ENCODE assay signal across 39 cellular contexts in the genomic region with DNA sequence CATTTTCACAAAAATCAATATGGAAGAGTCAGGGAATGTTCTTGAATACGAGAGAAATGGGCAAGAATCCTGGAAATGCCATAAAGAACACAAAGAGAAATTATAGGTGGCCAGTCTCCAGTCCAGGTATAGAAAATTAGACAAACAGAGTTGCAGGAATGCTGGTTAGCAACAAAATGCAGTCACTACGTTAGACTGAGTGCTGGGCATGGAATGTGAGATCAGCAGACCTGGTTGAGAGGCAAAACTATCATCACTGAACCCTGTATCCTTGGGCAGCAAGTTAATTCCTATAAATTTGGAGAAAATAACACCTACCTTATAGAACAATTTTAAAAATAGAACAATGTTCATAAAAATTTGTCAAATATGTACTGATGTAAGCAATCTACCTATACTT.
"Had no signal": no experiment of that assay in that cellular context is flagged by ENCODE, and none has a peak within 500 bp of the region (broad histone marks: within the 10 kb centered on the region; RNA-seq: fewer than 3 reads in every experiment).

No MANE protein-coding gene starts in this region.

- H3K4me1 ChIP-seq: ascending aorta had no signal

- H3K36me3 ChIP-seq: ascending aorta, cardiac muscle cell had no signal

- DNase-seq: activated CD4-positive, alpha-beta memory T cell treated with anti-CD3 and anti-CD28 coated beads, Interleukin-2, amount 10 ng/mL, durations not matched to agents 7 days and 5 days; activated CD4-positive, alpha-beta T cell treated with anti-CD3 and anti-CD28 coated beads for 1 hour; activated CD4-positive, alpha-beta T cell treated with anti-CD3 and anti-CD28 coated beads for 36 hours; activated CD4-positive, alpha-beta T cell treated with anti-CD3 and anti-CD28 coated beads for 48 hours; activated CD4-positive, alpha-beta T cell treated with anti-CD3 and anti-CD28 coated beads, Interleukin-2, amount 10 ng/mL, durations not matched to agents 7 days and 5 days; activated CD4-positive, alpha-beta T cell treated with anti-CD3 and anti-CD28 coated beads, Interleukin-2, amount 50 U/mL, for 48 hours; activated CD4-positive, CD25-positive, alpha-beta regulatory T cell; activated CD8-positive, alpha-beta memory T cell treated with anti-CD3 and anti-CD28 coated beads for 24 hours; activated CD8-positive, alpha-beta memory T cell treated with anti-CD3 and anti-CD28 coated beads, Interleukin-2, amount 10 ng/mL, durations not matched to agents 7 days and 5 days; activated CD8-positive, alpha-beta memory T cell treated with anti-CD3 and anti-CD28 coated beads, Interleukin-2, amount 50 U/mL, for 48 hours; activated CD8-positive, alpha-beta T cell treated with anti-CD3 and anti-CD28 coated beads, Interleukin-2, amount 10 ng/mL, durations not matched to agents 7 days and 5 days; activated effector memory CD4-positive, alpha-beta T cell treated with Interleukin-2 at 50 U/mL for 16 hours; activated gamma-delta T cell; activated naive CD4-positive, alpha-beta T cell treated with anti-CD3 and anti-CD28 coated beads, Interleukin-2, amount 10 ng/mL, durations not matched to agents 7 days and 5 days; activated naive CD4-positive, alpha-beta T cell treated with Interleukin-2 at 50 U/mL for 16 hours; activated naive CD8-positive, alpha-beta T cell treated with anti-CD3 and anti-CD28 coated beads, Interleukin-2, amount 10 ng/mL, durations not matched to agents 7 days and 5 days; activated naive CD8-positive, alpha-beta T cell treated with anti-CD3 and anti-CD28 coated beads, Interleukin-2, amount 50 U/mL, for 24 hours; activated T-cell treated with anti-CD3 and anti-CD28 coated beads, Interleukin-2, amount 50 U/mL, for 24 hours; activated T-cell treated with anti-CD3 and anti-CD28 coated beads, Interleukin-2, amount 50 U/mL, for 48 hours; amygdala; anterior cingulate cortex; caudate nucleus; cerebellar nuclear complex; T-helper 1 cell; T-helper 2 cell; T-helper 9 cell had no signal

- H3K4me3 ChIP-seq: ascending aorta, cardiac muscle cell had no signal

- H3K4me3 Mint-ChIP-seq: activated CD4-positive, alpha-beta memory T cell treated with anti-CD3 and anti-CD28 coated beads, Interleukin-2, amount 10 ng/mL, durations not matched to agents 7 days and 5 days; activated CD4-positive, alpha-beta T cell treated with anti-CD3 and anti-CD28 coated beads for 36 hours; activated CD4-positive, alpha-beta T cell treated with anti-CD3 and anti-CD28 coated beads, Interleukin-2, amount 10 ng/mL, durations not matched to agents 7 days and 5 days; activated CD8-positive, alpha-beta memory T cell treated with anti-CD3 and anti-CD28 coated beads, Interleukin-2, amount 10 ng/mL, durations not matched to agents 7 days and 5 days; activated CD8-positive, alpha-beta T cell treated with anti-CD3 and anti-CD28 coated beads, Interleukin-2, amount 10 ng/mL, durations not matched to agents 7 days and 5 days; activated naive CD4-positive, alpha-beta T cell treated with anti-CD3 and anti-CD28 coated beads, Interleukin-2, amount 10 ng/mL, durations not matched to agents 7 days and 5 days; activated naive CD4-positive, alpha-beta T cell treated with anti-CD3 and anti-CD28 coated beads, Interleukin-2, amount 50 U/mL, for 24 hours; activated naive CD8-positive, alpha-beta T cell; activated naive CD8-positive, alpha-beta T cell treated with anti-CD3 and anti-CD28 coated beads, Interleukin-2, amount 10 ng/mL, durations not matched to agents 7 days and 5 days; activated naive CD8-positive, alpha-beta T cell treated with anti-CD3 and anti-CD28 coated beads, Interleukin-2, amount 50 U/mL, for 24 hours; activated T-cell treated with anti-CD3 and anti-CD28 coated beads, Interleukin-2, amount 50 U/mL, for 24 hours; brain; central memory CD8-positive, alpha-beta T cell; T-helper 1 cell treated with Interleukin-12 subunit alpha and Interleukin-12 subunit beta and Interleukin-4 antibody, amounts not matched to agents 30 μg/mL and 1 μg/mL, for 36 hours; T-helper 2 cell treated with Interferon-gamma antibody and Interleukin-4, amounts not matched to agents 5 μg/mL and 100 μg/mL, for 36 hours had no signal

- H3K36me3 Mint-ChIP-seq: brain had no signal

- H3K27ac Mint-ChIP-seq: activated CD4-positive, alpha-beta memory T cell treated with anti-CD3 and anti-CD28 coated beads, Interleukin-2, amount 10 ng/mL, durations not matched to agents 7 days and 5 days; activated CD4-positive, alpha-beta T cell treated with anti-CD3 and anti-CD28 coated beads for 36 hours; activated CD4-positive, alpha-beta T cell treated with anti-CD3 and anti-CD28 coated beads, Interleukin-2, amount 10 ng/mL, durations not matched to agents 7 days and 5 days; activated CD8-positive, alpha-beta memory T cell treated with anti-CD3 and anti-CD28 coated beads, Interleukin-2, amount 10 ng/mL, durations not matched to agents 7 days and 5 days; activated CD8-positive, alpha-beta T cell treated with anti-CD3 and anti-CD28 coated beads, Interleukin-2, amount 10 ng/mL, durations not matched to agents 7 days and 5 days; activated naive CD4-positive, alpha-beta T cell treated with anti-CD3 and anti-CD28 coated beads, Interleukin-2, amount 10 ng/mL, durations not matched to agents 7 days and 5 days; activated naive CD4-positive, alpha-beta T cell treated with anti-CD3 and anti-CD28 coated beads, Interleukin-2, amount 50 U/mL, for 24 hours; activated naive CD8-positive, alpha-beta T cell; activated naive CD8-positive, alpha-beta T cell treated with anti-CD3 and anti-CD28 coated beads, Interleukin-2, amount 10 ng/mL, durations not matched to agents 7 days and 5 days; activated naive CD8-positive, alpha-beta T cell treated with anti-CD3 and anti-CD28 coated beads, Interleukin-2, amount 50 U/mL, for 24 hours; activated T-cell treated with anti-CD3 and anti-CD28 coated beads, Interleukin-2, amount 50 U/mL, for 24 hours; activated T-helper 2 cell treated with anti-CD3 and anti-CD28 coated beads, Interferon-gamma antibody, Interleukin-2, Interleukin-4, amounts not matched to agents 10 μg/mL and 5 μg/mL and 100 μg/mL, durations not matched to agents 14 hours and 24 hours and 36 hours; brain; T-helper 1 cell treated with Interleukin-12 subunit alpha and Interleukin-12 subunit beta and Interleukin-4 antibody, amounts not matched to agents 30 μg/mL and 1 μg/mL, for 36 hours; T-helper 2 cell treated with Interferon-gamma antibody and Interleukin-4, amounts not matched to agents 5 μg/mL and 100 μg/mL, for 36 hours had no signal

- H3K9me3 ChIP-seq: ascending aorta had no signal

- H3K9me3 Mint-ChIP-seq: activated CD4-positive, alpha-beta memory T cell treated with anti-CD3 and anti-CD28 coated beads, Interleukin-2, amount 10 ng/mL, durations not matched to agents 7 days and 5 days; activated naive CD4-positive, alpha-beta T cell treated with anti-CD3 and anti-CD28 coated beads, Interleukin-2, amount 10 ng/mL, durations not matched to agents 7 days and 5 days; activated T-cell treated with anti-CD3 and anti-CD28 coated beads, Interleukin-2, amount 50 U/mL, for 24 hours; brain; central memory CD8-positive, alpha-beta T cell had no signal

- H3K27ac ChIP-seq: ascending aorta, cardiac muscle cell, VCaP had no signal

- H3K27me3 Mint-ChIP-seq: activated CD4-positive, alpha-beta memory T cell treated with anti-CD3 and anti-CD28 coated beads, Interleukin-2, amount 10 ng/mL, durations not matched to agents 7 days and 5 days; activated CD4-positive, alpha-beta T cell treated with anti-CD3 and anti-CD28 coated beads for 36 hours; activated CD4-positive, alpha-beta T cell treated with anti-CD3 and anti-CD28 coated beads, Interleukin-2, amount 10 ng/mL, durations not matched to agents 7 days and 5 days; activated CD8-positive, alpha-beta memory T cell treated with anti-CD3 and anti-CD28 coated beads, Interleukin-2, amount 10 ng/mL, durations not matched to agents 7 days and 5 days; activated naive CD4-positive, alpha-beta T cell treated with anti-CD3 and anti-CD28 coated beads, Interleukin-2, amount 10 ng/mL, durations not matched to agents 7 days and 5 days; activated naive CD4-positive, alpha-beta T cell treated with anti-CD3 and anti-CD28 coated beads, Interleukin-2, amount 50 U/mL, for 24 hours; activated naive CD8-positive, alpha-beta T cell; activated naive CD8-positive, alpha-beta T cell treated with anti-CD3 and anti-CD28 coated beads, Interleukin-2, amount 10 ng/mL, durations not matched to agents 7 days and 5 days; activated naive CD8-positive, alpha-beta T cell treated with anti-CD3 and anti-CD28 coated beads, Interleukin-2, amount 50 U/mL, for 24 hours; activated T-cell treated with anti-CD3 and anti-CD28 coated beads, Interleukin-2, amount 50 U/mL, for 24 hours; brain; central memory CD8-positive, alpha-beta T cell had no signal

- H3K27me3 ChIP-seq: ascending aorta, cardiac muscle cell had no signal

- H3K4me1 Mint-ChIP-seq: activated CD4-positive, alpha-beta memory T cell treated with anti-CD3 and anti-CD28 coated beads, Interleukin-2, amount 10 ng/mL, durations not matched to agents 7 days and 5 days; activated CD8-positive, alpha-beta memory T cell treated with anti-CD3 and anti-CD28 coated beads, Interleukin-2, amount 10 ng/mL, durations not matched to agents 7 days and 5 days; activated naive CD4-positive, alpha-beta T cell treated with anti-CD3 and anti-CD28 coated beads, Interleukin-2, amount 10 ng/mL, durations not matched to agents 7 days and 5 days; activated naive CD8-positive, alpha-beta T cell treated with anti-CD3 and anti-CD28 coated beads, Interleukin-2, amount 10 ng/mL, durations not matched to agents 7 days and 5 days; brain had no signal

- ATAC-seq: activated CD4-positive, alpha-beta T cell treated with anti-CD3 and anti-CD28 coated beads for 36 hours; activated CD4-positive, CD25-positive, alpha-beta regulatory T cell treated with anti-CD3 and anti-CD28 coated beads, Interleukin-2, amount 50 U/mL, for 24 hours; activated CD8-positive, alpha-beta memory T cell treated with anti-CD3 and anti-CD28 coated beads, Interleukin-2, amount 10 ng/mL, durations not matched to agents 7 days and 5 days; activated CD8-positive, alpha-beta T cell treated with anti-CD3 and anti-CD28 coated beads, Interleukin-2, amount 10 ng/mL, durations not matched to agents 7 days and 5 days; activated naive CD8-positive, alpha-beta T cell treated with anti-CD3 and anti-CD28 coated beads, Interleukin-2, amount 50 U/mL, for 24 hours had no signal

- FAIRE-seq: bronchial epithelial cell, TTC549 had no signal
